In genomic region chr17:5078106-5079028, GRCh38 we compare ENCODE assay signal across 7 cellular contexts. TPM values are rescaled to one million over a fixed set of nuclear protein-coding genes. Genes with fewer than 3 reads are reported as not detected.
DNase-seq lines count a peak whose midpoint lies in the region; ATAC-seq and TF ChIP-seq lines count a peak whose summit lies in the region.

ZFP3 (plus strand) TSS chr17:5078467; CDS start chr17:5091505, 13,038 bp downstream.

- CTCF ChIA-PET in activated CD8-positive, alpha-beta memory T cell treated with anti-CD3 and anti-CD28 coated beads, Interleukin-2, amount 10 ng/mL, durations not matched to agents 7 days and 5 days (lab: Charles Lee): interaction anchor here (0.9 to 1.6 kb wide), 6 partner anchors 29 to 180 kb away, joined by 3 to 7 read pairs (median 3); partner anchors contain the start of genes ZNF232 and ZNF594

- H3K36me3 Mint-ChIP-seq in activated CD8-positive, alpha-beta memory T cell treated with anti-CD3 and anti-CD28 coated beads, Interleukin-2, amount 10 ng/mL, durations not matched to agents 7 days and 5 days: peaks cover 29% of the 10 kb centered on the region
- H3K36me3 Mint-ChIP-seq in endothelial cell (ENCODE audit: low read depth, unreplicated experiment): no peaks in the 10 kb centered on the region

- no peaks in the 10 kb centered on the region for H3K27me3 Mint-ChIP-seq in activated CD8-positive, alpha-beta memory T cell treated with anti-CD3 and anti-CD28 coated beads, Interleukin-2, amount 10 ng/mL, durations not matched to agents 7 days and 5 days
- H3K27me3 Mint-ChIP-seq in endothelial cell (ENCODE audit: unreplicated experiment): peaks cover 10% of the 10 kb centered on the region

- H3K36me3 ChIP-seq in mucosa of stomach (ENCODE audit: control insufficient read depth, insufficient read depth, low read length): no peaks in the 10 kb centered on the region

- peaks cover 19% of the 10 kb centered on the region for H3K4me1 Mint-ChIP-seq in activated CD8-positive, alpha-beta memory T cell treated with anti-CD3 and anti-CD28 coated beads, Interleukin-2, amount 10 ng/mL, durations not matched to agents 7 days and 5 days
- peaks cover 3% of the 10 kb centered on the region for H3K4me1 Mint-ChIP-seq in endothelial cell (ENCODE audit: unreplicated experiment)

- peaks cover 14% of the 10 kb centered on the region for H3K9me3 Mint-ChIP-seq in activated CD8-positive, alpha-beta memory T cell treated with anti-CD3 and anti-CD28 coated beads, Interleukin-2, amount 10 ng/mL, durations not matched to agents 7 days and 5 days (ENCODE audit: low read depth)
- no peaks in the 10 kb centered on the region for H3K9me3 Mint-ChIP-seq in endothelial cell (ENCODE audit: unreplicated experiment)

- peak within 1 kb of the TSS; percentile 82 for H3K4me3 Mint-ChIP-seq in activated CD8-positive, alpha-beta memory T cell treated with anti-CD3 and anti-CD28 coated beads, Interleukin-2, amount 10 ng/mL, durations not matched to agents 7 days and 5 days
- H3K4me3 Mint-ChIP-seq in endothelial cell (ENCODE audit: unreplicated experiment): peak within 1 kb of the TSS; percentile 72

- H3K27me3 ChIP-seq in mucosa of stomach (ENCODE audit: control insufficient read depth, insufficient read depth, low read length): no peaks in the 10 kb centered on the region

- DNase-seq in NCI-H510A treated with DMSO at 0.1 percent for 48 hours (lab: John Stamatoyannopoulos, UW) (peak; percentile 89), endothelial cell (ENCODE audit: low spot score) (peak; percentile 9)
- peak; percentile 86 for DNase-seq in activated CD8-positive, alpha-beta memory T cell treated with anti-CD3 and anti-CD28 coated beads, Interleukin-2, amount 10 ng/mL, durations not matched to agents 7 days and 5 days
- peak; percentile 66 for DNase-seq in stimulated activated CD8-positive, alpha-beta memory T cell treated with anti-CD3 and anti-CD28 coated beads, Interleukin-4, amount 100 ng/mL, for 24 hours (ENCODE audit: low read depth)

- H3K9me3 ChIP-seq in mucosa of stomach (ENCODE audit: control insufficient read depth, low read length): no peaks in the 10 kb centered on the region

- peak within 1 kb of the TSS; percentile 84 for H3K27ac Mint-ChIP-seq in activated CD8-positive, alpha-beta memory T cell treated with anti-CD3 and anti-CD28 coated beads, Interleukin-2, amount 10 ng/mL, durations not matched to agents 7 days and 5 days
- no peak within 1 kb of the TSS for H3K27ac Mint-ChIP-seq in endothelial cell (ENCODE audit: unreplicated experiment)

- peaks cover 5% of the 10 kb centered on the region for H3K4me1 ChIP-seq in mucosa of stomach (ENCODE audit: control insufficient read depth, insufficient read depth, low read length)

- TF ChIP-seq CTCF in endothelial cell (IDR thresholded peaks at IDR 0.05; ENCODE audit: unreplicated experiment): no peak

- H3K9ac ChIP-seq in mucosa of stomach (ENCODE audit: low read length): peak within 1 kb of the TSS; percentile 85

- peak within 1 kb of the TSS; percentile 65 for H3K4me3 ChIP-seq in mucosa of stomach (ENCODE audit: low read length)

- ATAC-seq in GM18511 (IDR thresholded peaks at IDR 0.05; ENCODE audit: unreplicated experiment): peak; percentile 75
- peak; percentile 77 for ATAC-seq in HG02973 (IDR thresholded peaks at IDR 0.05; ENCODE audit: unreplicated experiment)
- peak; percentile 94 for ATAC-seq in activated CD8-positive, alpha-beta memory T cell treated with anti-CD3 and anti-CD28 coated beads, Interleukin-2, amount 10 ng/mL, durations not matched to agents 7 days and 5 days

RNA-seq across cellular contexts. Expression of gene ZFP3, which starts in this region (rescaled TPM):
- 1 to 10 TPM; 1.9 to 2.9 TPM for total RNA-seq in activated CD8-positive, alpha-beta memory T cell treated with anti-CD3 and anti-CD28 coated beads, Interleukin-2, amount 10 ng/mL, durations not matched to agents 7 days and 5 days
- 0.38 TPM for total RNA-seq in endothelial cell (ENCODE audit: unreplicated experiment)

Comparison
In these comparisons a context has a peak if more than half of its experiments do, and no peak if none do; other contexts are left out.
1. Peak in every context shown above with its lines: DNase-seq, ATAC-seq and H3K4me3 ChIP-seq.
2. Peak in DNase-seq in endothelial cell; RNA of the gene not detected or under 1 TPM.
3. DNase-seq: peak in every context shown above with its lines; median percentile 89 in NCI-H510A treated with DMSO at 0.1 percent for 48 hours; 86 in activated CD8-positive, alpha-beta memory T cell treated with anti-CD3 and anti-CD28 coated beads, Interleukin-2, amount 10 ng/mL, durations not matched to agents 7 days and 5 days; 66 in stimulated activated CD8-positive, alpha-beta memory T cell treated with anti-CD3 and anti-CD28 coated beads, Interleukin-4, amount 100 ng/mL, for 24 hours; 9 in endothelial cell.